In genomic region chr10:49592726-49593563, GRCh38 we compare ENCODE assay signal across 8 cellular contexts. TPM values are rescaled to one million over a fixed set of nuclear protein-coding genes. Genes with fewer than 3 reads are reported as not detected.
DNase-seq lines count a peak whose midpoint lies in the region; ATAC-seq and TF ChIP-seq lines count a peak whose summit lies in the region.

No MANE protein-coding gene starts in this region.

- H3K79me2 ChIP-seq in OCI-LY1 (ENCODE audit: insufficient read depth, low read length): no peaks in the 10 kb centered on the region
- H3K79me2 ChIP-seq in neural cell (replicated peaks; ENCODE audit: insufficient read depth, low read length): no peaks in the 10 kb centered on the region

- no peaks in the 10 kb centered on the region for H3K9me3 ChIP-seq in OCI-LY1 (ENCODE audit: low read length)
- H3K9me3 ChIP-seq in neural cell (ENCODE audit: low read length): no peaks in the 10 kb centered on the region
- no peaks in the 10 kb centered on the region for H3K9me3 ChIP-seq in thoracic aorta

- H3K27ac ChIP-seq in OCI-LY1 (ENCODE audit: low read depth, low read length, poor library complexity, severe bottlenecking) (no peak overlapping the region), neural cell (ENCODE audit: low read length) (no peak overlapping the region), thoracic aorta (no peak overlapping the region)

- H3K4me3 ChIP-seq in OCI-LY1 (ENCODE audit: low read depth, low read length, poor library complexity, severe bottlenecking) (no peak overlapping the region), neural cell (ENCODE audit: low read length) (no peak overlapping the region), thoracic aorta (no peak overlapping the region)

- H3K4me2 ChIP-seq in OCI-LY1 (ENCODE audit: low read length): no peak overlapping the region
- H3K4me2 ChIP-seq in neural cell (ENCODE audit: low read length): no peak overlapping the region

- peak; percentile 79 for ATAC-seq in HG03159 (IDR thresholded peaks at IDR 0.05; ENCODE audit: unreplicated experiment)
- ATAC-seq in thoracic aorta (ENCODE audit: insufficient number of reproducible peaks, low FRiP score, low read depth): no peak

- peaks cover 1% of the 10 kb centered on the region for H3K4me1 Mint-ChIP-seq in activated T-cell treated with anti-CD3 and anti-CD28 coated beads, Interleukin-2, amount 50 U/mL, for 24 hours (ENCODE audit: low read depth)

- H3K9me2 ChIP-seq in OCI-LY1 (ENCODE audit: low read depth, low read length) (no peaks in the 10 kb centered on the region), neural cell (ENCODE audit: insufficient read depth, low read length) (no peaks in the 10 kb centered on the region)

- no peaks in the 10 kb centered on the region for H4K20me1 ChIP-seq in OCI-LY1 (ENCODE audit: insufficient read depth, low read length)
- no peaks in the 10 kb centered on the region for H4K20me1 ChIP-seq in neural cell (ENCODE audit: insufficient read depth)

- H3K9ac ChIP-seq in OCI-LY1 (ENCODE audit: low read length) (no peak overlapping the region), neural cell (ENCODE audit: low read length) (no peak overlapping the region)

- no peaks in the 10 kb centered on the region for H3F3A ChIP-seq in OCI-LY1 (ENCODE audit: insufficient read depth, low read length)
- H3F3A ChIP-seq in neural cell (ENCODE audit: insufficient read depth, low read length, poor library complexity, severe bottlenecking): no peaks in the 10 kb centered on the region

- no peak overlapping the region for H3K27ac Mint-ChIP-seq in activated T-cell treated with anti-CD3 and anti-CD28 coated beads, Interleukin-2, amount 50 U/mL, for 24 hours

- peaks cover 5% of the 10 kb centered on the region for H3K9me3 Mint-ChIP-seq in activated T-cell treated with anti-CD3 and anti-CD28 coated beads, Interleukin-2, amount 50 U/mL, for 24 hours

- no peak overlapping the region for H3K4me3 Mint-ChIP-seq in activated T-cell treated with anti-CD3 and anti-CD28 coated beads, Interleukin-2, amount 50 U/mL, for 24 hours

- TF ChIP-seq EP300 in neural cell (conservative IDR thresholded peaks at IDR 0.05; ENCODE audit: poor library complexity, severe bottlenecking): no peak

- H3K36me3 Mint-ChIP-seq in activated T-cell treated with anti-CD3 and anti-CD28 coated beads, Interleukin-2, amount 50 U/mL, for 24 hours (ENCODE audit: low read depth): no peaks in the 10 kb centered on the region

- TF ChIP-seq CTCF in GM12874 (IDR thresholded peaks at IDR 0.05; ENCODE audit: insufficient read depth, low read depth, low read length) (peak; percentile 94), OCI-LY1 (IDR thresholded peaks at IDR 0.05; ENCODE audit: low read length) (peak; percentile 93), neural cell (IDR thresholded peaks at IDR 0.05; ENCODE audit: poor library complexity, severe bottlenecking) (peak; percentile 80), thoracic aorta (IDR thresholded peaks at IDR 0.05) (peak; percentile 75)

- peaks cover 43% of the 10 kb centered on the region for H3K27me3 Mint-ChIP-seq in activated T-cell treated with anti-CD3 and anti-CD28 coated beads, Interleukin-2, amount 50 U/mL, for 24 hours

- peak; percentile 65 for TF ChIP-seq RAD21 in neural cell (conservative IDR thresholded peaks at IDR 0.05)

- DNase-seq in A172 (ENCODE audit: low spot score) (peak; percentile 49), fibroblast of peridontal ligament (ENCODE audit: extremely low read depth) (peak; percentile 56), thoracic aorta (ENCODE audit: low spot score) (no peak)
- DNase-seq in activated T-cell treated with anti-CD3 and anti-CD28 coated beads, Interleukin-2, amount 50 U/mL, for 24 hours: peak; percentile 62

- H3K36me3 ChIP-seq in OCI-LY1 (ENCODE audit: insufficient read depth, low read length): no peaks in the 10 kb centered on the region
- no peaks in the 10 kb centered on the region for H3K36me3 ChIP-seq in neural cell (ENCODE audit: insufficient read depth, low read length)
- no peaks in the 10 kb centered on the region for H3K36me3 ChIP-seq in thoracic aorta

- no peak overlapping the region for H2AFZ ChIP-seq in OCI-LY1 (ENCODE audit: low read length)
- H2AFZ ChIP-seq in neural cell (ENCODE audit: low read depth, low read length): no peak overlapping the region

- H3K27me3 ChIP-seq in OCI-LY1 (ENCODE audit: insufficient read depth, low read length) (no peaks in the 10 kb centered on the region; the same call in 1 of the 2 replicates), neural cell (ENCODE audit: insufficient read depth, low read depth, low read length) (peaks cover 3% of the 10 kb centered on the region), thoracic aorta (replicated peaks; ENCODE audit: insufficient read depth) (no peaks in the 10 kb centered on the region)

- H3K4me1 ChIP-seq in OCI-LY1 (ENCODE audit: insufficient read depth, low read length, severe bottlenecking) (no peaks in the 10 kb centered on the region), thoracic aorta (ENCODE audit: control insufficient read depth in 1 of 2, low read depth in 2 of 2) (no peaks in the 10 kb centered on the region)

TF ChIP-seq in neural cell, 6 proteins besides CTCF, POLR2A, EP300 and RAD21:
- no peak for TF ChIP-seq MXI1 (conservative IDR thresholded peaks at IDR 0.05; ENCODE audit: poor library complexity, severe bottlenecking)
- TF ChIP-seq SMC3 (conservative IDR thresholded peaks at IDR 0.05; ENCODE audit: poor library complexity): peak; percentile 76
- no peak for TF ChIP-seq TAF1 (IDR thresholded peaks at IDR 0.05; ENCODE audit: low read depth)
- TF ChIP-seq POLR2AphosphoS5 (IDR thresholded peaks at IDR 0.05): no peak

RNA-seq across cellular contexts. Expression of gene SLC18A3, which starts 17.2 kb away (rescaled TPM):
- not detected in 2 replicates for total RNA-seq in A172 (2014; rRNA removed; shearing (Covaris generic))
- not detected in 2 replicates for polyA plus RNA-seq in neural cell
- polyA minus RNA-seq in neural cell: not detected in 2 replicates
- not detected for total RNA-seq in thoracic aorta

RNA-seq across cellular contexts. Expression of gene CHAT, which starts 20.9 kb away (rescaled TPM):
- not detected in 2 replicates for total RNA-seq in A172 (2014; rRNA removed; shearing (Covaris generic))
- not detected in 2 replicates for polyA plus RNA-seq in neural cell
- polyA minus RNA-seq in neural cell: not detected in 2 replicates
- total RNA-seq in thoracic aorta: not detected

RNA-seq across cellular contexts. Expression of gene ERCC6, which starts 54.0 kb away (rescaled TPM):
- total RNA-seq in A172 (2014; rRNA removed; shearing (Covaris generic)): 4.0 and 5.2 TPM in 2 replicates
- 13.9 and 16.8 TPM in 2 replicates for polyA plus RNA-seq in neural cell
- polyA minus RNA-seq in neural cell: 58.4 and 63.1 TPM in 2 replicates
- total RNA-seq in thoracic aorta: 10 to 100 TPM; 37.7 to 50.4 TPM
